In genomic region chr11:30960387-30960992, GRCh38 we compare ENCODE assay signal across 8 cellular contexts.
DNase-seq lines count a peak whose midpoint lies in the region; ATAC-seq and TF ChIP-seq lines count a peak whose summit lies in the region.

No MANE protein-coding gene starts in this region.

- no peaks in the 10 kb centered on the region for H3K36me3 ChIP-seq in aorta (ENCODE audit: control insufficient read depth in 1 of 2, insufficient read depth in 2 of 2, low read length in 1 of 2)

- intact Hi-C loops in aorta (cut with DNase I) (no loop called here), cardiac septum (cut with DNase I) (no loop called here)

- H3K4me1 ChIP-seq in aorta (ENCODE audit: control insufficient read depth in 1 of 2, insufficient read depth in 2 of 2, low read length in 2 of 2) = no peaks in the 10 kb centered on the region

- ATAC-seq in aorta (ENCODE audit: low FRiP score) = no peak
- ATAC-seq in GM18858 (IDR thresholded peaks at IDR 0.05; ENCODE audit: unreplicated experiment) = no peak

- H3K27ac ChIP-seq in aorta (ENCODE audit: low read depth in 1 of 2, low read length in 2 of 2) = no peak overlapping the region

- peak; percentile 84 for TF ChIP-seq CTCF in epithelial cell of proximal tubule (conservative IDR thresholded peaks at IDR 0.05; ENCODE audit: low read depth, low read length)

- H3K9me3 ChIP-seq in aorta (ENCODE audit: control insufficient read depth, low read length) = peaks cover 1% of the 10 kb centered on the region

- H3K4me3 ChIP-seq in epithelial cell of proximal tubule (ENCODE audit: low read depth, low read length) (no peak overlapping the region), skeletal muscle cell (ENCODE audit: low read depth, low read length) (no peak overlapping the region), aorta (ENCODE audit: low read length in 2 of 2) (no peak overlapping the region)

- peak; percentile 48 for DNase-seq in ACHN
- peak; percentile 55 for DNase-seq in H4 (ENCODE audit: low spot score)
- DNase-seq in NCI-H774 (lab: John Stamatoyannopoulos, UW) = peak; percentile 40
- peak; percentile 26 for DNase-seq in epithelial cell of proximal tubule (ENCODE audit: low read depth)
- DNase-seq in skeletal muscle cell (ENCODE audit: low read depth) = peak; percentile 24
- DNase-seq in aorta = no peak
- DNase-seq in cardiac septum (ENCODE audit: low spot score) = no peak

- in situ Hi-C loops in ACHN (cut with HindIII; ENCODE audit: low pct_ligation_motif_present, low pct_unique_long_range_greater_than_20kb, low sequenced_read_pairs) = no loop called here

- peaks cover 0 to 2% of the 10 kb centered on the region in 2 donors for H3K27me3 ChIP-seq in aorta (ENCODE audit: control insufficient read depth in 1 of 2, insufficient read depth in 2 of 2, low read length in 1 of 2)

- 2% methylated on average over 2 of the region's 2 CpGs for WGBS in aorta, 2 donors

Comparison
In these comparisons a context has a peak if more than half of its experiments do, and no peak if none do; other contexts are left out.
1. DNase-seq: peak in ACHN (single experiment), H4 (single experiment), NCI-H774 (single experiment), epithelial cell of proximal tubule (single experiment) and skeletal muscle cell (single experiment); none in aorta (0 of 2) and cardiac septum (single experiment).